30 cellular contexts compared by ENCODE assay signal in the genomic region with DNA sequence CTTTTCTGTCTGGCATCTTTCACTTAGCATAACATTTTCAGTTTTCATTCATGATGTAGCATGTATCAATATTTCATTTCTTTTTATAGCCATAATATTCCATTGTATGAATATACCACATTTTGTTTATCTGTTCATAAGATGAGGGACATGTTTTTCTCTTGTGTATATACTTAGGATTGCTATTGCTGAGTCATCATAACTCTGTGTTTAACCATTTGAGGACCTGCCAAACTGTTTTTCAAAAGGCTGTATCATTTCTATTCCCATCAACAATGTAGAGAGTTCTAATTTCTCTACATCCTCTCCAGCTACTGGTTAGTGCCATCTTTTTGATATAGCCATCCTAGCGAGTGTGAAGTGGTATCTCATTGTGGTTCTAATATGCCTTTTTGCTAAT. TPM values are rescaled to one million over a fixed set of nuclear protein-coding genes. Genes with fewer than 3 reads are reported as not detected.
A peak's percentile ranks its signal among the peaks of the same experiment; 100 is the strongest.
DNase-seq lines count a peak whose midpoint lies in the region; ATAC-seq, FAIRE-seq and TF ChIP-seq lines count a peak whose summit lies in the region.
"Had no signal": no experiment of that assay in that cellular context is flagged by ENCODE, and none has a peak within 500 bp of the region (broad histone marks: within the 10 kb centered on the region; RNA-seq: fewer than 3 reads in every experiment).

No MANE protein-coding gene starts in this region.

- no peak for DNase-seq in D721Med (ENCODE audit: insufficient read length, low spot score)
- no peak for DNase-seq in HFFc6
- DNase-seq in K562 (ENCODE audit: extremely low read depth in 1 of 4, low spot score in 3 of 4): no peak
- DNase-seq in trophoblast cell: no peak
- DNase-seq in activated effector memory CD4-positive, alpha-beta T cell treated with Interleukin-2 at 50 U/mL for 16 hours: no peak
- DNase-seq in mesenchymal stem cell: no peak
- DNase-seq: activated CD4-positive, alpha-beta T cell treated with anti-CD3 and anti-CD28 coated beads, Interleukin-2, amount 50 U/mL, for 48 hours; activated CD4-positive, CD25-positive, alpha-beta regulatory T cell; activated CD8-positive, alpha-beta memory T cell treated with anti-CD3 and anti-CD28 coated beads, Interleukin-2, amount 50 U/mL, for 4 hours; C1 segment of cervical spinal cord; caudate nucleus; COR-L47; endodermal cell; GM23248; left lung; naive B cell; NCI-H1417; NCI-H2081; NCI-H446; RPMI8226 had no signal

- H3K9me3 Mint-ChIP-seq in HFFc6: no peaks in the 10 kb centered on the region
- H3K9me3 Mint-ChIP-seq: activated T-helper 1 cell treated with anti-CD3 and anti-CD28 coated beads, Interleukin-12 subunit alpha, Interleukin-12 subunit beta, Interleukin-2, Interleukin-4 antibody, amounts not matched to agents 30 ng/mL and 10 ng/mL and 1 ng/mL, durations not matched to agents 14 hours and 24 hours and 36 hours; dendritic cell treated with granulocyte-macrophage colony-stimulating factor and Interleukin-4, amounts not matched to agents 40 ng/mL and 50 ng/mL, for 4 days; endodermal cell; naive B cell; stimulated activated naive CD8-positive, alpha-beta T cell treated with anti-CD3 and anti-CD28 coated beads, Interleukin-15, Interleukin-2, amounts not matched to agents 100 ng/mL and 50 ng/mL, for 24 hours had no signal

- H3K4me2 ChIP-seq in K562 (ENCODE audit: insufficient read depth, low read length) (peak overlapping the region; percentile 5; the same call in 1 of the 2 replicates), trophoblast cell (ENCODE audit: low read length) (no peak overlapping the region), mesenchymal stem cell (ENCODE audit: low read length, poor library complexity, severe bottlenecking) (no peak overlapping the region)

- CTCF ChIA-PET in K562 (lab: Yijun Ruan, JAX; ENCODE audit: low intra/inter-chr PET ratio): interaction anchor here (0.6 kb wide), 1 partner anchor 331 kb away, joined by 3 read pairs; no protein-coding TSS in a partner anchor

- H3K36me3 ChIP-seq in K562 (ENCODE audit: control insufficient read depth, insufficient read depth, low read length) (no peaks in the 10 kb centered on the region; the same call in 2 of the 3 replicates), trophoblast cell (ENCODE audit: control insufficient read depth in 1 of 2, insufficient read depth in 2 of 2, low read length in 2 of 2) (peaks cover 2 to 4% of the 10 kb centered on the region in 2 experiments), mesenchymal stem cell (ENCODE audit: control insufficient read depth in 1 of 2, insufficient read depth in 2 of 2, low read depth in 1 of 2, low read length in 2 of 2) (no peaks in the 10 kb centered on the region)
- H3K36me3 ChIP-seq: ascending aorta, esophagus muscularis mucosa, left lung, prostate gland had no signal

- TF ChIP-seq CTCF in D721Med (IDR thresholded peaks at IDR 0.05; ENCODE audit: insufficient read depth, missing control alignments): no peak
- no peak for TF ChIP-seq CTCF in HFFc6 (IDR thresholded peaks at IDR 0.05)
- no peak for TF ChIP-seq CTCF in K562 (IDR thresholded peaks at IDR 0.05 in 2 of 3, conservative IDR thresholded peaks at IDR 0.05 in 1 of 3; ENCODE audit: insufficient read depth in 2 of 3, low read depth in 1 of 3, low read length in 3 of 3)

- no peak for TF ChIP-seq RAD21 in K562 (CRISPR knock-in tag; conservative IDR thresholded peaks at IDR 0.05 in 1 of 2, IDR thresholded peaks at IDR 0.05 in 1 of 2)

- H3K79me2 ChIP-seq in K562 (ENCODE audit: control insufficient read depth, insufficient read depth, low read length): peaks cover 81% of the 10 kb centered on the region
- H3K79me2 ChIP-seq in trophoblast cell (ENCODE audit: control insufficient read depth, insufficient read depth, low read length, poor library complexity): peaks cover 19% of the 10 kb centered on the region

- H4K8ac ChIP-seq in trophoblast cell (ENCODE audit: low read depth, low read length) (no peak overlapping the region), mesenchymal stem cell (ENCODE audit: low read length) (no peak overlapping the region)

- in situ Hi-C loops in K562 (cut with MboI): no loop called here

- no peaks in the 10 kb centered on the region for H4K20me1 ChIP-seq in K562 (replicated peaks; ENCODE audit: control insufficient read depth, insufficient read depth, low read length)

- intact Hi-C loops in K562 (cut with micrococcal nuclease): no loop called here

- peaks cover 4% of the 10 kb centered on the region; the same call in 1 of the 2 replicates for H3K27me3 Mint-ChIP-seq in HFFc6 (ENCODE audit: insufficient read depth)
- H3K27me3 Mint-ChIP-seq: activated naive CD8-positive, alpha-beta T cell; dendritic cell treated with granulocyte-macrophage colony-stimulating factor and Interleukin-4, amounts not matched to agents 40 ng/mL and 50 ng/mL, for 4 days; naive B cell; stimulated activated naive CD8-positive, alpha-beta T cell treated with anti-CD3 and anti-CD28 coated beads, Interleukin-15, Interleukin-2, amounts not matched to agents 100 ng/mL and 50 ng/mL, for 24 hours had no signal

- H3K27ac Mint-ChIP-seq in HFFc6: peak overlapping the region; percentile 46
- H3K27ac Mint-ChIP-seq: activated naive CD8-positive, alpha-beta T cell; activated T-helper 1 cell treated with anti-CD3 and anti-CD28 coated beads, Interleukin-12 subunit alpha, Interleukin-12 subunit beta, Interleukin-2, Interleukin-4 antibody, amounts not matched to agents 30 ng/mL and 10 ng/mL and 1 ng/mL, durations not matched to agents 14 hours and 24 hours and 36 hours; dendritic cell treated with granulocyte-macrophage colony-stimulating factor and Interleukin-4, amounts not matched to agents 40 ng/mL and 50 ng/mL, for 4 days; endodermal cell; stimulated activated naive CD8-positive, alpha-beta T cell treated with anti-CD3 and anti-CD28 coated beads, Interleukin-15, Interleukin-2, amounts not matched to agents 100 ng/mL and 50 ng/mL, for 24 hours had no signal

- peak overlapping the region; percentile 14 for H3K27ac ChIP-seq in K562 (ENCODE audit: extremely low read depth, low read depth, low read length)
- no peak overlapping the region for H3K27ac ChIP-seq in trophoblast cell (ENCODE audit: low read depth, low read length)
- no peak overlapping the region for H3K27ac ChIP-seq in mesenchymal stem cell (ENCODE audit: low read length, poor library complexity, severe bottlenecking)
- H3K27ac ChIP-seq: ascending aorta, esophagus muscularis mucosa, left lung, prostate gland, SJSA1 had no signal

- H3K14ac ChIP-seq in trophoblast cell (ENCODE audit: low read length) (no peak overlapping the region), mesenchymal stem cell (ENCODE audit: low read length in 2 of 2) (no peak overlapping the region)

- peaks cover 10% of the 10 kb centered on the region for H3K36me3 Mint-ChIP-seq in HFFc6 (ENCODE audit: low read depth)
- H3K36me3 Mint-ChIP-seq: naive B cell had no signal

- H2BK12ac ChIP-seq in trophoblast cell (ENCODE audit: low read length): no peak overlapping the region
- no peak overlapping the region for H2BK12ac ChIP-seq in mesenchymal stem cell (ENCODE audit: low read length in 2 of 2)

- peak; percentile 40 for TF ChIP-seq EP300 in K562 (IDR thresholded peaks at IDR 0.05; ENCODE audit: low read length)

- no peak overlapping the region for H3K18ac ChIP-seq in trophoblast cell (ENCODE audit: low read length)
- H3K18ac ChIP-seq in mesenchymal stem cell (ENCODE audit: low read depth in 1 of 2, low read length in 2 of 2): no peak overlapping the region

- no peak overlapping the region for H2BK15ac ChIP-seq in mesenchymal stem cell (ENCODE audit: low read depth, poor library complexity, severe bottlenecking)

- H2BK5ac ChIP-seq in trophoblast cell (ENCODE audit: low read depth, low read length, poor library complexity) (no peak overlapping the region), mesenchymal stem cell (ENCODE audit: low read depth, low read length, poor library complexity, severe bottlenecking) (no peak overlapping the region)

- no peaks in the 10 kb centered on the region for H3K79me1 ChIP-seq in trophoblast cell (ENCODE audit: low read length)
- no peaks in the 10 kb centered on the region for H3K79me1 ChIP-seq in mesenchymal stem cell (replicated peaks; ENCODE audit: low read length, poor library complexity, severe bottlenecking)

- peak overlapping the region; percentile 97 for H3K4ac ChIP-seq in trophoblast cell (ENCODE audit: low read depth, low read length)
- H3K4ac ChIP-seq in mesenchymal stem cell (ENCODE audit: low read depth in 1 of 2, low read length in 2 of 2): no peak overlapping the region

- BruUV-seq in K562 (replicated peaks; lab: Mats Ljungman, UMichigan): no TSS peak

- no peak overlapping the region for H2BK120ac ChIP-seq in trophoblast cell (ENCODE audit: insufficient read depth, low read length, poor library complexity)
- no peak overlapping the region for H2BK120ac ChIP-seq in mesenchymal stem cell (ENCODE audit: low read depth, low read length)

- WGBS in K562 (ENCODE audit: insufficient coverage, low coverage, missing lambda C conversion rate): 35% methylated on average over 1 of the region's 1 CpG
- whole genome bisulfite sequencing in trophoblast cell (ENCODE audit: extremely low coverage, insufficient coverage, insufficient read length): no CpG with 5 or more reads among the region's 1 CpG
- 100% methylated on average over 1 of the region's 1 CpG for WGBS in mesenchymal stem cell

- H3K4me1 Mint-ChIP-seq in HFFc6 (ENCODE audit: low read depth): peaks cover 88% of the 10 kb centered on the region

- no peak overlapping the region for H3K9ac ChIP-seq in K562 (ENCODE audit: insufficient read depth in 1 of 2, low read depth in 2 of 2, low read length in 2 of 2)
- no peak overlapping the region for H3K9ac ChIP-seq in trophoblast cell (ENCODE audit: low read length)
- H3K9ac ChIP-seq in mesenchymal stem cell (ENCODE audit: low read length): no peak overlapping the region
- H3K9ac ChIP-seq: GM23248 had no signal

- H3K9me3 ChIP-seq in K562 (replicated peaks; ENCODE audit: control insufficient read depth, insufficient read depth, low read depth, low read length): no peaks in the 10 kb centered on the region
- no peaks in the 10 kb centered on the region for H3K9me3 ChIP-seq in trophoblast cell (ENCODE audit: insufficient read depth, low read depth, low read length)
- no peaks in the 10 kb centered on the region for H3K9me3 ChIP-seq in mesenchymal stem cell (ENCODE audit: control insufficient read depth, low read length)
- H3K9me3 ChIP-seq: ascending aorta, esophagus muscularis mucosa, left lung, prostate gland, SJSA1 had no signal

- H3K23ac ChIP-seq in trophoblast cell (ENCODE audit: low read length): no peak overlapping the region
- no peak overlapping the region for H3K23ac ChIP-seq in mesenchymal stem cell (ENCODE audit: low read length in 2 of 2)

- H3K9me1 ChIP-seq in K562 (ENCODE audit: control insufficient read depth, insufficient read depth, low read length): no peaks in the 10 kb centered on the region

- no peak overlapping the region for H2AK5ac ChIP-seq in trophoblast cell (ENCODE audit: low read length)
- H2AK5ac ChIP-seq in mesenchymal stem cell (ENCODE audit: low read length, severe bottlenecking): no peak overlapping the region

- H4K91ac ChIP-seq in trophoblast cell (ENCODE audit: low read depth, low read length) (no peak overlapping the region), mesenchymal stem cell (ENCODE audit: low read length) (no peak overlapping the region)

- TF ChIP-seq POLR2A in K562 (conservative IDR thresholded peaks at IDR 0.05): no peak

- ATAC-seq in K562 (peak; percentile 62), GM19035 (IDR thresholded peaks at IDR 0.05; ENCODE audit: unreplicated experiment) (no peak)
- ATAC-seq: left lung had no signal

- no peak overlapping the region for H4K12ac ChIP-seq in trophoblast cell (ENCODE audit: low read depth, low read length)

- H2AFZ ChIP-seq in K562 (ENCODE audit: low read depth, low read length) (no peak overlapping the region), trophoblast cell (ENCODE audit: insufficient read depth, low read length, poor library complexity) (no peak overlapping the region), mesenchymal stem cell (ENCODE audit: low read depth, low read length) (no peak overlapping the region)
- H2AFZ ChIP-seq: GM23248 had no signal

- H3K4me3 Mint-ChIP-seq in HFFc6: no peak overlapping the region
- H3K4me3 Mint-ChIP-seq: activated naive CD8-positive, alpha-beta T cell; activated T-helper 1 cell treated with anti-CD3 and anti-CD28 coated beads, Interleukin-12 subunit alpha, Interleukin-12 subunit beta, Interleukin-2, Interleukin-4 antibody, amounts not matched to agents 30 ng/mL and 10 ng/mL and 1 ng/mL, durations not matched to agents 14 hours and 24 hours and 36 hours; dendritic cell treated with granulocyte-macrophage colony-stimulating factor and Interleukin-4, amounts not matched to agents 40 ng/mL and 50 ng/mL, for 4 days; endodermal cell; stimulated activated naive CD8-positive, alpha-beta T cell treated with anti-CD3 and anti-CD28 coated beads, Interleukin-15, Interleukin-2, amounts not matched to agents 100 ng/mL and 50 ng/mL, for 24 hours had no signal

- peaks cover 9 to 28% of the 10 kb centered on the region in 2 experiments for H3K4me1 ChIP-seq in K562 (replicated peaks in 1 of 2; ENCODE audit: control insufficient read depth in 2 of 2, insufficient read depth in 2 of 2, low read length in 2 of 2)
- peaks cover 11 to 12% of the 10 kb centered on the region in 2 experiments for H3K4me1 ChIP-seq in trophoblast cell (ENCODE audit: control insufficient read depth in 1 of 2, insufficient read depth in 2 of 2, low read length in 2 of 2)
- peaks cover 9% of the 10 kb centered on the region for H3K4me1 ChIP-seq in mesenchymal stem cell (ENCODE audit: control insufficient read depth, insufficient read depth, low read depth, low read length)
- H3K4me1 ChIP-seq: prostate gland had no signal

- H3K4me3 ChIP-seq in K562: no peak overlapping the region
- no peak overlapping the region for H3K4me3 ChIP-seq in trophoblast cell (ENCODE audit: low read depth, low read length)
- H3K4me3 ChIP-seq in mesenchymal stem cell (ENCODE audit: insufficient read depth in 1 of 2, low read depth in 1 of 2, low read length in 2 of 2): no peak overlapping the region
- H3K4me3 ChIP-seq: ascending aorta, esophagus muscularis mucosa, GM23248, left lung, prostate gland, SJSA1 had no signal

- POLR2A ChIA-PET in K562 (lab: Yijun Ruan, JAX): no interaction called here

- FAIRE-seq in D721Med (lab: Jason Lieb, UNC) (peak; percentile 56), K562 (lab: Jason Lieb, UNC) (peak; percentile 56)
- FAIRE-seq: islet of Langerhans had no signal

- H3K27me3 ChIP-seq in K562 (ENCODE audit: control insufficient read depth in 2 of 2, insufficient read depth in 2 of 2, low read length in 2 of 2): no peaks in the 10 kb centered on the region
- no peaks in the 10 kb centered on the region for H3K27me3 ChIP-seq in trophoblast cell (ENCODE audit: insufficient read depth, low read length)
- H3K27me3 ChIP-seq in mesenchymal stem cell (ENCODE audit: control insufficient read depth in 1 of 2, insufficient read depth in 1 of 2, low read length in 2 of 2): no peaks in the 10 kb centered on the region
- H3K27me3 ChIP-seq: ascending aorta, esophagus muscularis mucosa, left lung, SJSA1 had no signal

RNA-seq across cellular contexts. Expression of gene MPZL1, which starts 26.2 kb away (rescaled TPM):
- 100 to 1,000 TPM; 147 to 188 (median 183) TPM for total RNA-seq in HFFc6 (2021; fragmentation: NEBNext Ultra II Directional; extraction: Animal tissue kit (Norgen Biotek cat#: 25700))
- total RNA-seq in K562 (2011; cell fraction: chromatin; rRNA removed; ENCODE audit: low replicate concordance): 126 and 209 TPM in 2 replicates
- 109 and 121 TPM in 2 replicates for total RNA-seq in K562 (2011; cell fraction: nucleolus; rRNA removed)
- 238 and 352 TPM in 2 replicates for total RNA-seq in K562 (2011; cell fraction: nucleoplasm; rRNA removed)
- total RNA-seq in K562 (2014; rRNA removed) (46.1 and 57.8 TPM in 2 replicates), K562 (2014; rRNA removed; fragmentation: Illumina TruSeq; extraction: Trizol) (82.4 and 92.6 TPM in 2 replicates), K562 (2015; rRNA removed; fragmentation: Illumina TruSeq; extraction: Trizol) (63.2 and 66.5 TPM in 2 replicates), K562 (2021) (65.3 and 79.5 TPM in 2 replicates)
- polyA plus RNA-seq in K562 (2011; rRNA removed) (89.9 and 153 TPM in 2 replicates), K562 (2014; fragmentation: Illumina TruSeq; extraction: Trizol) (64.6 and 75.9 TPM in 2 replicates), K562 (2014; fragmentation: Nextera tagmentation; extraction: Ambion mirVana) (10 to 100 TPM; 14.5 to 20.5 TPM), K562 (2014; rRNA removed) (46.5 and 46.7 TPM in 2 replicates)
- polyA plus RNA-seq in K562 (2011; cell fraction: cytosol; rRNA removed): 43.0 and 55.8 TPM in 2 replicates
- 42.9 and 57.7 TPM in 2 replicates for polyA plus RNA-seq in K562 (2011; cell fraction: nucleus; rRNA removed)
- 46.5 and 47.2 TPM in 2 replicates for polyA plus RNA-seq in K562 (2012)
- polyA minus RNA-seq in K562 (2011; rRNA and poly(A)+ RNA removed): 94.6 and 129 TPM in 2 replicates
- 50.0 and 63.6 TPM in 2 replicates for polyA minus RNA-seq in K562 (2011; cell fraction: cytosol; rRNA and poly(A)+ RNA removed)
- polyA minus RNA-seq in K562 (2011; cell fraction: nucleus; rRNA and poly(A)+ RNA removed): 22.6 and 35.3 TPM in 2 replicates
- 335 and 346 TPM in 2 replicates for polyA plus RNA-seq in trophoblast cell (2013)
- polyA plus RNA-seq in mesenchymal stem cell (2013, experiment 1 of 2): 124 TPM
- polyA plus RNA-seq in mesenchymal stem cell (2013, experiment 2 of 2): 126 TPM
